In the genomic region with DNA sequence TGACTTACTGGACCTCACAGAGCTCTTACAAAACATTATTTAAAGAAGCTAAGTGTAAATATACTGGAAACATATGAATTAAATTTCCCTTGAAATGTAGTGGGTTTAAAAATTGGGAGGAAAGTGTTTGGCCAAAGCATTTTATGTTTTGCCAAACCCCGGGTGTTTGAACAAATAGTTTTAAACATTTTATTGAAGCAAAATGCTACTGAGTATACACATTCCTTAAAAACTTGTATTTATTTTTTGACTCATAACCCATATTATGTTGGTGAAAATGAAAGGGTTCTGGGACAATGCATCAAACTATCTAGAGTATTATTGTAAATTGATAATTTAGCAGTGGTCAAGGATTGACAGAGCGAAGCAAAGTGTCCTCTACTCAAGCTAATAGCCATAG, we compare ENCODE assay signal across 30 cellular contexts.
"Had no signal": no experiment of that assay in that cellular context is flagged by ENCODE, and none has a peak within 500 bp of the region (broad histone marks: within the 10 kb centered on the region; RNA-seq: fewer than 3 reads in every experiment).

No MANE protein-coding gene starts in this region.

- H3K4me3 ChIP-seq: adrenal gland, body of pancreas, breast epithelium had no signal

- DNase-seq: activated B cell treated with CpG ODN at 0.5 μM for 24 hours; activated CD4-positive, alpha-beta memory T cell treated with anti-CD3 and anti-CD28 coated beads for 36 hours; activated CD4-positive, alpha-beta T cell treated with anti-CD3 and anti-CD28 coated beads for 4 hours; activated CD4-positive, alpha-beta T cell treated with anti-CD3 and anti-CD28 coated beads, Interleukin-2, amount 10 ng/mL, durations not matched to agents 24 days and 14 days; activated CD4-positive, alpha-beta T cell treated with anti-CD3 and anti-CD28 coated beads, Interleukin-2, amount 50 U/mL, for 1 hour; activated CD4-positive, alpha-beta T cell treated with anti-CD3 and anti-CD28 coated beads, Interleukin-2, amount 50 U/mL, for 4 hours; activated CD4-positive, CD25-positive, alpha-beta regulatory T cell treated with anti-CD3 and anti-CD28 coated beads, Interleukin-2, amount 50 U/mL, for 72 hours; activated CD8-positive, alpha-beta memory T cell treated with anti-CD3 and anti-CD28 coated beads, Interleukin-2, amount 50 U/mL, for 4 hours; activated CD8-positive, alpha-beta T cell treated with anti-CD3 and anti-CD28 coated beads for 36 hours; activated effector memory CD4-positive, alpha-beta T cell treated with anti-CD3 and anti-CD28 coated beads, Interleukin-2, amount 50 U/mL, for 16 hours; activated gamma-delta T cell treated with Interleukin-2 at 50 U/mL for 16 hours; activated naive CD4-positive, alpha-beta T cell; activated naive CD4-positive, alpha-beta T cell treated with anti-CD3 and anti-CD28 coated beads for 36 hours; activated naive CD4-positive, alpha-beta T cell treated with anti-CD3 and anti-CD28 coated beads, Interleukin-2, amount 50 U/mL, for 16 hours; activated naive CD8-positive, alpha-beta T cell treated with anti-CD3 and anti-CD28 coated beads for 36 hours; activated T-cell treated with anti-CD3 and anti-CD28 coated beads for 4 hours; activated T-cell treated with anti-CD3 and anti-CD28 coated beads, Interleukin-2, amount 50 U/mL, for 1 hour; activated T-cell treated with anti-CD3 and anti-CD28 coated beads, Interleukin-2, amount 50 U/mL, for 4 hours; activated T-cell treated with anti-CD3 and anti-CD28 coated beads, Interleukin-2, amount 50 U/mL, for 72 hours; adrenal gland; amniotic stem cell; aorta; body of pancreas; brain microvascular endothelial cell; T-helper 1 cell; T-helper 2 cell; T-helper 9 cell had no signal

- H3K4me1 ChIP-seq: adrenal gland, body of pancreas, breast epithelium had no signal

- H3K9me3 ChIP-seq: adrenal gland, body of pancreas, breast epithelium had no signal

- ATAC-seq: activated CD8-positive, alpha-beta T cell treated with anti-CD3 and anti-CD28 coated beads for 36 hours; activated naive CD4-positive, alpha-beta T cell treated with anti-CD3 and anti-CD28 coated beads, Interleukin-2, amount 50 U/mL, for 72 hours; activated T-cell treated with anti-CD3 and anti-CD28 coated beads, Interleukin-2, amount 50 U/mL, for 4 hours; activated T-cell treated with anti-CD3 and anti-CD28 coated beads, Interleukin-2, amount 50 U/mL, for 72 hours; activated T-helper 17 cell treated with anti-CD3 and anti-CD28 coated beads, Interleukin-2, amount 50 U/mL, for 72 hours; body of pancreas had no signal

- H3K27me3 ChIP-seq: adrenal gland, body of pancreas, brain microvascular endothelial cell, breast epithelium had no signal

- H3K27ac ChIP-seq: adrenal gland, body of pancreas, brain microvascular endothelial cell, breast epithelium had no signal

- H3K36me3 ChIP-seq: adrenal gland, brain microvascular endothelial cell, breast epithelium had no signal
